ENCODE assay signal across 14 cellular contexts in genomic region chr11:114207096-114207495, GRCh38.
"Had no signal": no experiment of that assay in that cellular context is flagged by ENCODE, and none has a peak within 500 bp of the region (broad histone marks: within the 10 kb centered on the region; RNA-seq: fewer than 3 reads in every experiment).

No MANE protein-coding gene starts in this region.

- DNase-seq: activated CD4-positive, alpha-beta T cell treated with anti-CD3 and anti-CD28 coated beads, Interleukin-2, amount 10 ng/mL, durations not matched to agents 24 days and 14 days; activated CD8-positive, alpha-beta memory T cell treated with anti-CD3 and anti-CD28 coated beads for 24 hours; activated gamma-delta T cell; activated T-cell treated with anti-CD3 and anti-CD28 coated beads, Interleukin-2, amount 50 U/mL, for 72 hours; dorsolateral prefrontal cortex; endodermal cell; foreskin keratinocyte; hypothalamus; left lung; ovary; stimulated activated naive CD4-positive, alpha-beta T cell; thyroid gland had no signal

- H3K27me3 Mint-ChIP-seq: activated naive CD4-positive, alpha-beta T cell treated with anti-CD3 and anti-CD28 coated beads, Interleukin-2, amount 50 U/mL, for 24 hours had no signal

- H3K4me3 ChIP-seq: dorsolateral prefrontal cortex, left lung, ovary, thyroid gland had no signal

- H3K36me3 ChIP-seq: ovary had no signal

- H3K9me3 ChIP-seq: left lung, ovary, thyroid gland had no signal

- H3K27ac ChIP-seq: dorsolateral prefrontal cortex, foreskin keratinocyte, left lung, ovary, thyroid gland had no signal

- H3K9me3 Mint-ChIP-seq: activated CD4-positive, alpha-beta T cell treated with anti-CD3 and anti-CD28 coated beads, Interleukin-2, amount 10 ng/mL, durations not matched to agents 24 days and 14 days; activated naive CD4-positive, alpha-beta T cell treated with anti-CD3 and anti-CD28 coated beads, Interleukin-2, amount 50 U/mL, for 24 hours; activated T-cell treated with anti-CD3 and anti-CD28 coated beads, Interleukin-2, amount 50 U/mL, for 72 hours; endodermal cell had no signal

- H3K27me3 ChIP-seq: dorsolateral prefrontal cortex, left lung, ovary, thyroid gland had no signal

- H3K4me3 Mint-ChIP-seq: activated CD4-positive, alpha-beta T cell treated with anti-CD3 and anti-CD28 coated beads, Interleukin-2, amount 10 ng/mL, durations not matched to agents 24 days and 14 days; activated naive CD4-positive, alpha-beta T cell treated with anti-CD3 and anti-CD28 coated beads, Interleukin-2, amount 50 U/mL, for 24 hours; activated T-cell treated with anti-CD3 and anti-CD28 coated beads, Interleukin-2, amount 50 U/mL, for 72 hours; endodermal cell had no signal

- H3K27ac Mint-ChIP-seq: activated CD4-positive, alpha-beta T cell treated with anti-CD3 and anti-CD28 coated beads, Interleukin-2, amount 10 ng/mL, durations not matched to agents 24 days and 14 days; activated T-cell treated with anti-CD3 and anti-CD28 coated beads, Interleukin-2, amount 50 U/mL, for 72 hours; endodermal cell had no signal

- H3K4me1 ChIP-seq: foreskin keratinocyte had no signal

- ATAC-seq: activated T-cell treated with anti-CD3 and anti-CD28 coated beads, Interleukin-2, amount 50 U/mL, for 72 hours; foreskin keratinocyte; left lung; sciatic nerve had no signal
